Comparison of ENCODE assay signal across 9 cellular contexts in the genomic region with DNA sequence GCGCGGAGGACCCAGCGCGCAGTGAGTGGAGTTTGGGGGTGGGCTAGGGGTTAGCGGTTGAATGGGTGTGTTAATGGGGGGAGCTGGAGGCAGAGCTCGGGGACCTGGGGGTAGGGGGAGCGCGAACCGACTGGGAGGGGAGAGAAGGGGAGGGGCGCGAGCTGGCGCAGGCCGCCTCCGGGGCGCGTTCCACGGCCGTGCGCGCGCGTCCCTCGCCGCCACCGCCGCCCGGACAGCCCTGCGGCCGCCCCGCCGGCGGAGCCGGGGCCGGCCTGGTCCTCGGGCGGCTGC. TPM values are rescaled to one million over a fixed set of nuclear protein-coding genes. Genes with fewer than 3 reads are reported as not detected.
DNase-seq lines count a peak whose midpoint lies in the region; ATAC-seq, FAIRE-seq and TF ChIP-seq lines count a peak whose summit lies in the region.
"Had no signal": no experiment of that assay in that cellular context is flagged by ENCODE, and none has a peak within 500 bp of the region (broad histone marks: within the 10 kb centered on the region; RNA-seq: fewer than 3 reads in every experiment).

A gene (plus strand): TSS at position 194 of the 291 bp plus-strand sequence. CDS start 36,051 bp downstream, outside the sequence.

- H3K36me3 ChIP-seq in bronchial epithelial cell (ENCODE audit: control insufficient read depth, insufficient read depth, low read length) (no peaks in the 10 kb centered on the region), liver (ENCODE audit: control insufficient read depth in 4 of 4, insufficient read depth in 3 of 4, low read depth in 1 of 4, low read length in 3 of 4) (no peaks in the 10 kb centered on the region), thyroid gland (no peaks in the 10 kb centered on the region)

- TF ChIP-seq POLR2A in thyroid gland (IDR thresholded peaks at IDR 0.05) = no peak

- H3K4me3 ChIP-seq in bronchial epithelial cell (ENCODE audit: low read depth, low read length) (peak within 1 kb of the TSS; percentile 88), liver (ENCODE audit: low read depth in 1 of 3, low read length in 3 of 3) (peak within 1 kb of the TSS; percentile 91 to 98 (median 97)), thyroid gland (replicated peaks in 1 of 3) (peak within 1 kb of the TSS; percentile 79 to 93 (median 88))

- intact Hi-C loops in thyroid gland (cut with DNase I) = no loop called here

- H3K27me3 ChIP-seq in bronchial epithelial cell (ENCODE audit: control insufficient read depth, insufficient read depth, low read length) (no peaks in the 10 kb centered on the region), liver (ENCODE audit: control insufficient read depth in 4 of 4, insufficient read depth in 4 of 4, low read length in 3 of 4) (no peaks in the 10 kb centered on the region), thyroid gland (no peaks in the 10 kb centered on the region)

- H3K9ac ChIP-seq in liver (ENCODE audit: low read depth in 1 of 2, low read length in 2 of 2) = peak within 1 kb of the TSS; percentile 61 to 77

- no peak for TF ChIP-seq RAD21 in liver (IDR thresholded peaks at IDR 0.05)

- FAIRE-seq in bronchial epithelial cell (lab: Jason Lieb, UNC) = no peak
- FAIRE-seq: GM18507 had no signal

- H3K27ac ChIP-seq in liver (ENCODE audit: low read depth in 1 of 2, low read length in 2 of 2) (peak within 1 kb of the TSS; percentile 92 to 100), thyroid gland (peak within 1 kb of the TSS; percentile 98 to 99 (median 99))

- H3K4me1 ChIP-seq in liver (ENCODE audit: control insufficient read depth in 4 of 4, insufficient read depth in 4 of 4, low read length in 3 of 4) (peaks cover 0 to 23% (median 20%) of the 10 kb centered on the region in 4 donors), thyroid gland (peaks cover 0 to 16% of the 10 kb centered on the region in 2 donors)

- 3% methylated on average over 36 of the region's 36 CpGs for WGBS in liver
- WGBS in thyroid gland, 2 donors = 0% methylated on average over 24 to 27 of the region's 36 CpGs

- no peaks in the 10 kb centered on the region for H3K9me3 ChIP-seq in liver (ENCODE audit: control insufficient read depth in 4 of 4, low read length in 3 of 4)
- no peaks in the 10 kb centered on the region for H3K9me3 ChIP-seq in thyroid gland

- ATAC-seq in HG03432 (IDR thresholded peaks at IDR 0.05; ENCODE audit: unreplicated experiment) = peak; percentile 20
- ATAC-seq in HG03175 (IDR thresholded peaks at IDR 0.05; ENCODE audit: unreplicated experiment) = no peak

- TF ChIP-seq CTCF in bronchial epithelial cell (IDR thresholded peaks at IDR 0.05; ENCODE audit: insufficient read depth, low read length, severe bottlenecking) (no peak), liver (IDR thresholded peaks at IDR 0.05; ENCODE audit: low read depth, low read length, missing input control) (no peak), thyroid gland (IDR thresholded peaks at IDR 0.05) (no peak), GM10266 (IDR thresholded peaks at IDR 0.05; ENCODE audit: control insufficient read depth, insufficient read depth, low read depth, missing control alignments) (no peak)

- DNase-seq in A172 (ENCODE audit: low spot score) = no peak
- no peak for DNase-seq in bronchial epithelial cell (ENCODE audit: low read depth)
- no peak for DNase-seq in thyroid gland
- DNase-seq in GM10266 (ENCODE audit: extremely low spot score) = no peak
- DNase-seq in SK-N-DZ (ENCODE audit: low spot score) = no peak

TF ChIP-seq in liver, 16 proteins besides CTCF, POLR2A, EP300 and RAD21:
- TF ChIP-seq GABPA (IDR thresholded peaks at IDR 0.05 in 1 of 2, conservative IDR thresholded peaks at IDR 0.05 in 1 of 2) (no peak), JUND (IDR thresholded peaks at IDR 0.05) (no peak), RXRA (IDR thresholded peaks at IDR 0.05) (no peak)
- TF ChIP-seq, protein P1, sequence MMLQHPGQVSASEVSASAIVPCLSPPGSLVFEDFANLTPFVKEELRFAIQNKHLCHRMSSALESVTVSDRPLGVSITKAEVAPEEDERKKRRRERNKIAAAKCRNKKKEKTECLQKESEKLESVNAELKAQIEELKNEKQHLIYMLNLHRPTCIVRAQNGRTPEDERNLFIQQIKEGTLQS (IDR thresholded peaks at IDR 0.05) = no peak

RNA-seq across cellular contexts. Expression of the gene that starts here (rescaled TPM):
- total RNA-seq in A172 (2014; rRNA removed; shearing (Covaris generic)) = 52.3 and 53.0 TPM in 2 replicates
- total RNA-seq in bronchial epithelial cell (35.3 and 82.7 TPM in 2 replicates), liver (10 to 100 TPM; 37.9 to 82.0 TPM), thyroid gland (100 to 1,000 TPM; 110 to 180 (median 154) TPM)
- 10 to 100 TPM; 21.1 to 25.4 TPM for polyA plus RNA-seq in liver
- polyA plus RNA-seq in SK-N-DZ (2014; cell fraction: cytosol; rRNA removed) = 49.2 and 55.7 TPM in 2 replicates
- polyA plus RNA-seq in SK-N-DZ (2014; cell fraction: nucleus; rRNA removed) = 36.8 and 47.0 TPM in 2 replicates
